13 cellular contexts compared by ENCODE assay signal in genomic region chr5:75640395-75640794, GRCh38. TPM values are rescaled to one million over a fixed set of nuclear protein-coding genes. Genes with fewer than 3 reads are reported as not detected.
A peak's percentile ranks its signal among the peaks of the same experiment; 100 is the strongest.
DNase-seq lines count a peak whose midpoint lies in the region; ATAC-seq and TF ChIP-seq lines count a peak whose summit lies in the region.
"Had no signal": no experiment of that assay in that cellular context is flagged by ENCODE, and none has a peak within 500 bp of the region (broad histone marks: within the 10 kb centered on the region; RNA-seq: fewer than 3 reads in every experiment).

No MANE protein-coding gene starts in this region.

- H3K36me3 Mint-ChIP-seq in HFFc6 (ENCODE audit: low read depth), result no peaks in the 10 kb centered on the region; the same call in 1 of the 2 replicates
- no peaks in the 10 kb centered on the region for H3K36me3 Mint-ChIP-seq in stimulated activated effector memory CD8-positive, alpha-beta T cell treated with anti-CD3 and anti-CD28 coated beads, Interleukin-12 subunit alpha, Interleukin-12 subunit beta, amount 100 ng/mL, for 72 hours

- H3K27me3 ChIP-seq in ACC112 (ENCODE audit: insufficient read depth, low read length), result no peaks in the 10 kb centered on the region

- ATAC-seq in stimulated activated effector memory CD8-positive, alpha-beta T cell treated with anti-CD3 and anti-CD28 coated beads, Interleukin-12 subunit alpha, Interleukin-12 subunit beta, amount 100 ng/mL, for 72 hours, result no peak

- no peaks in the 10 kb centered on the region; the same call in none of the 2 replicates for H3K27me3 Mint-ChIP-seq in HFFc6 (ENCODE audit: insufficient read depth)
- H3K27me3 Mint-ChIP-seq: B cell had no signal

- 0 out of 2 replicates have a peak overlapping the region, but pooled peaks have one; percentile 28 for H3K4me3 Mint-ChIP-seq in HFFc6
- H3K4me3 Mint-ChIP-seq in stimulated activated effector memory CD8-positive, alpha-beta T cell treated with anti-CD3 and anti-CD28 coated beads, Interleukin-12 subunit alpha, Interleukin-12 subunit beta, amount 100 ng/mL, for 72 hours, result no peak overlapping the region
- H3K4me3 Mint-ChIP-seq: activated naive CD8-positive, alpha-beta T cell; B cell had no signal

- H3K27ac ChIP-seq in ACC112 (ENCODE audit: low read depth, low read length), result peak overlapping the region; percentile 77

- H3K4me3 ChIP-seq in ACC112 (ENCODE audit: low read depth, low read length), result no peak overlapping the region

- no peaks in the 10 kb centered on the region for H3K9me3 Mint-ChIP-seq in HFFc6
- H3K9me3 Mint-ChIP-seq in stimulated activated effector memory CD8-positive, alpha-beta T cell treated with anti-CD3 and anti-CD28 coated beads, Interleukin-12 subunit alpha, Interleukin-12 subunit beta, amount 100 ng/mL, for 72 hours, result peaks cover 2% of the 10 kb centered on the region

- no peaks in the 10 kb centered on the region for H3K79me2 ChIP-seq in ACC112 (ENCODE audit: control insufficient read depth, insufficient read depth, low read length, unreplicated experiment)

- DNase-seq in HFFc6 (peak; percentile 74), astrocyte of the hippocampus (ENCODE audit: low read depth, low spot score) (peak; percentile 66), foreskin melanocyte (peak; percentile 62), NAMALWA (ENCODE audit: low spot score) (no peak), occipital lobe (lab: John Stamatoyannopoulos, UW) (no peak), anterior cingulate cortex (lab: John Stamatoyannopoulos, UW) (no peak)
- no peak for DNase-seq in stimulated activated effector memory CD8-positive, alpha-beta T cell treated with anti-CD3 and anti-CD28 coated beads, Interleukin-12 subunit alpha, Interleukin-12 subunit beta, amount 100 ng/mL, for 72 hours (ENCODE audit: low spot score in 2 of 2)
- DNase-seq: effector memory CD4-positive, alpha-beta T cell; NCI-H187; T-helper 9 cell had no signal

- H2AFZ ChIP-seq in ACC112 (ENCODE audit: low read length, unreplicated experiment), result no peak overlapping the region

- H3K36me3 ChIP-seq in ACC112 (ENCODE audit: insufficient read depth, low read length), result no peaks in the 10 kb centered on the region; the same call in 1 of the 2 replicates

- TF ChIP-seq CTCF in HFFc6 (IDR thresholded peaks at IDR 0.05), result no peak

- H3K4me1 ChIP-seq in ACC112 (ENCODE audit: control insufficient read depth, insufficient read depth, low read length, unreplicated experiment), result peaks cover 16% of the 10 kb centered on the region

- peaks cover 18% of the 10 kb centered on the region for H3K4me1 Mint-ChIP-seq in HFFc6 (ENCODE audit: low read depth)
- no peaks in the 10 kb centered on the region for H3K4me1 Mint-ChIP-seq in stimulated activated effector memory CD8-positive, alpha-beta T cell treated with anti-CD3 and anti-CD28 coated beads, Interleukin-12 subunit alpha, Interleukin-12 subunit beta, amount 100 ng/mL, for 72 hours
- H3K4me1 Mint-ChIP-seq: B cell had no signal

- H3K27ac Mint-ChIP-seq in HFFc6, result peak overlapping the region; percentile 75
- H3K27ac Mint-ChIP-seq in stimulated activated effector memory CD8-positive, alpha-beta T cell treated with anti-CD3 and anti-CD28 coated beads, Interleukin-12 subunit alpha, Interleukin-12 subunit beta, amount 100 ng/mL, for 72 hours, result no peak overlapping the region
- H3K27ac Mint-ChIP-seq: activated naive CD8-positive, alpha-beta T cell; B cell had no signal

RNA-seq across cellular contexts. Expression of gene ANKDD1B, which starts 29.1 kb away (rescaled TPM):
- total RNA-seq in HFFc6 (2021; fragmentation: NEBNext Ultra II Directional; extraction: Animal tissue kit (Norgen Biotek cat#: 25700)), result under 1 TPM in 5 of 6 experiments, not detected in 1; 0.09 to 0.17 (median 0.14) TPM
- total RNA-seq in occipital lobe, result 1.7 TPM

Comparison
In these comparisons a context has a peak if more than half of its experiments do, and no peak if none do; other contexts are left out.
1. DNase-seq: peak in HFFc6 (single experiment), astrocyte of the hippocampus (single experiment) and foreskin melanocyte (single experiment); none in NAMALWA (single experiment), occipital lobe (single experiment), anterior cingulate cortex (0 of 58) and stimulated activated effector memory CD8-positive, alpha-beta T cell treated with anti-CD3 and anti-CD28 coated beads, Interleukin-12 subunit alpha, Interleukin-12 subunit beta, amount 100 ng/mL, for 72 hours (0 of 2).